28 cellular contexts compared by ENCODE assay signal in genomic region chr16:81926036-81926435, GRCh38.
DNase-seq lines count a peak whose midpoint lies in the region; ATAC-seq, FAIRE-seq and TF ChIP-seq lines count a peak whose summit lies in the region.
"Had no signal": no experiment of that assay in that cellular context is flagged by ENCODE, and none has a peak within 500 bp of the region (broad histone marks: within the 10 kb centered on the region; RNA-seq: fewer than 3 reads in every experiment).

No MANE protein-coding gene starts in this region.

- H3K4me3 Mint-ChIP-seq in natural killer cell (no peak overlapping the region), nephron progenitor cell (no peak overlapping the region)
- no peak overlapping the region for H3K4me3 Mint-ChIP-seq in natural killer cell treated with Interleukin-12 subunit alpha and Interleukin-12 subunit beta and Interleukin-15 and Interleukin-18, amount 100 ng/mL, for 72 hours
- H3K4me3 Mint-ChIP-seq: CD4-positive, alpha-beta T cell; GM23338; HFFc6 had no signal

- no peak overlapping the region for H3K4me2 ChIP-seq in OCI-LY7 (ENCODE audit: low read length)
- H3K4me2 ChIP-seq: BLaER1 treated with 17β-estradiol and CSF1 and Interleukin-3, amounts not matched to agents 10 nM and 100 nM; GM23338; PC-9 had no signal

- peaks cover 23% of the 10 kb centered on the region for H3K36me3 Mint-ChIP-seq in natural killer cell
- H3K36me3 Mint-ChIP-seq in natural killer cell treated with Interleukin-12 subunit alpha and Interleukin-12 subunit beta and Interleukin-15 and Interleukin-18, amount 100 ng/mL, for 72 hours = peaks cover 12% of the 10 kb centered on the region
- no peaks in the 10 kb centered on the region for H3K36me3 Mint-ChIP-seq in nephron progenitor cell (ENCODE audit: low read depth)

- no peak for TF ChIP-seq CTCF in natural killer cell (IDR thresholded peaks at IDR 0.05)
- no peak for TF ChIP-seq CTCF in bronchial epithelial cell (IDR thresholded peaks at IDR 0.05; ENCODE audit: insufficient read depth, low read length, severe bottlenecking)
- TF ChIP-seq CTCF in nephron progenitor cell (IDR thresholded peaks at IDR 0.05) = no peak
- TF ChIP-seq CTCF in OCI-LY7 (conservative IDR thresholded peaks at IDR 0.05; ENCODE audit: low read length) = no peak

- no peaks in the 10 kb centered on the region for H3K9me3 ChIP-seq in OCI-LY7 (ENCODE audit: low read length)
- H3K9me3 ChIP-seq: BLaER1 treated with 17β-estradiol and CSF1 and Interleukin-3, amounts not matched to agents 10 nM and 100 nM; HAP-1; SJSA1 had no signal

- ATAC-seq in natural killer cell (no peak), GM21723 (IDR thresholded peaks at IDR 0.05; ENCODE audit: unreplicated experiment) (no peak)
- ATAC-seq in natural killer cell treated with Interleukin-12 subunit alpha and Interleukin-12 subunit beta and Interleukin-15 and Interleukin-18, amount 100 ng/mL, for 72 hours = no peak
- ATAC-seq: GM23338, K562 had no signal

- H3K79me2 ChIP-seq in OCI-LY7 (ENCODE audit: insufficient read depth, low read depth, low read length) = no peaks in the 10 kb centered on the region

- FAIRE-seq in bronchial epithelial cell (lab: Jason Lieb, UNC) = no peak
- FAIRE-seq: D721Med, GM18507, HTR-8/SVneo, K562 had no signal

- H3K36me3 ChIP-seq in bronchial epithelial cell (ENCODE audit: control insufficient read depth, insufficient read depth, low read length) = no peaks in the 10 kb centered on the region
- H3K36me3 ChIP-seq in OCI-LY7 (ENCODE audit: insufficient read depth, low read length) = peaks cover 98% of the 10 kb centered on the region
- H3K36me3 ChIP-seq: HAP-1, SJSA1 had no signal

- H2AFZ ChIP-seq in OCI-LY7 (ENCODE audit: low read length) = no peak overlapping the region
- H2AFZ ChIP-seq: GM23338, PC-9 had no signal

- no peak overlapping the region for H3K27ac ChIP-seq in OCI-LY7 (ENCODE audit: low read depth, low read length, poor library complexity, severe bottlenecking)
- H3K27ac ChIP-seq: BLaER1 treated with 17β-estradiol and CSF1 and Interleukin-3, amounts not matched to agents 10 nM and 100 nM; PC-9; SJSA1 had no signal

- CTCF ChIA-PET in OCI-LY7 (lab: Charles Lee; ENCODE audit: unreplicated experiment) = no interaction called here

- no peaks in the 10 kb centered on the region for H3K27me3 Mint-ChIP-seq in natural killer cell (ENCODE audit: low read depth in 2 of 2)
- no peaks in the 10 kb centered on the region for H3K27me3 Mint-ChIP-seq in natural killer cell treated with Interleukin-12 subunit alpha and Interleukin-12 subunit beta and Interleukin-15 and Interleukin-18, amount 100 ng/mL, for 72 hours
- peaks cover 7% of the 10 kb centered on the region for H3K27me3 Mint-ChIP-seq in nephron progenitor cell (ENCODE audit: low read depth, poor library complexity)
- H3K27me3 Mint-ChIP-seq: CD4-positive, alpha-beta T cell had no signal

- intact Hi-C loops in natural killer cell (cut with micrococcal nuclease) (no loop called here), OCI-LY7 (cut with micrococcal nuclease; ENCODE audit: unreplicated experiment) (no loop called here)

- no peaks in the 10 kb centered on the region for H3K27me3 ChIP-seq in bronchial epithelial cell (ENCODE audit: control insufficient read depth, insufficient read depth, low read length)
- H3K27me3 ChIP-seq: BLaER1 treated with 17β-estradiol and CSF1 and Interleukin-3, amounts not matched to agents 10 nM and 100 nM; SJSA1 had no signal

- no peaks in the 10 kb centered on the region; the same call in 1 of the 2 replicates for H4K20me1 ChIP-seq in OCI-LY7 (ENCODE audit: insufficient read depth, low read length)

- H3K4me1 ChIP-seq in OCI-LY7 (ENCODE audit: insufficient read depth, low read length, poor library complexity, severe bottlenecking) = no peaks in the 10 kb centered on the region
- H3K4me1 ChIP-seq: HAP-1, SJSA1 had no signal

- no peaks in the 10 kb centered on the region for H3K9me2 ChIP-seq in OCI-LY7 (ENCODE audit: insufficient read depth, low read length)

- POLR2A ChIA-PET in OCI-LY7 (lab: Charles Lee) = interaction anchor here (0.6 to 1.1 kb wide), 2 partner anchors 9 to 589 kb away, joined by 3 to 4 read pairs; no protein-coding TSS in a partner anchor

- peak overlapping the region; percentile 21 to 79 for H3K27ac Mint-ChIP-seq in natural killer cell
- H3K27ac Mint-ChIP-seq in natural killer cell treated with Interleukin-12 subunit alpha and Interleukin-12 subunit beta and Interleukin-15 and Interleukin-18, amount 100 ng/mL, for 72 hours = peak overlapping the region in 1 of 2 donors; percentile 20
- peak overlapping the region; percentile 76 for H3K27ac Mint-ChIP-seq in nephron progenitor cell
- H3K27ac Mint-ChIP-seq: CD4-positive, alpha-beta T cell; GM23338; HFFc6 had no signal

- H3K4me1 Mint-ChIP-seq in natural killer cell (peaks cover 0 to 26% of the 10 kb centered on the region in 2 donors), nephron progenitor cell (peaks cover 14% of the 10 kb centered on the region)
- H3K4me1 Mint-ChIP-seq in natural killer cell treated with Interleukin-12 subunit alpha and Interleukin-12 subunit beta and Interleukin-15 and Interleukin-18, amount 100 ng/mL, for 72 hours (ENCODE audit: low read depth in 2 of 2) = peaks cover 0 to 12% of the 10 kb centered on the region in 2 donors
- H3K4me1 Mint-ChIP-seq: GM23338 had no signal

- no TSS peak for BruUV-seq in OCI-LY7 (replicated peaks; lab: Mats Ljungman, UMichigan)

- H3K4me3 ChIP-seq in bronchial epithelial cell (ENCODE audit: low read depth, low read length) (no peak overlapping the region), OCI-LY7 (ENCODE audit: low read depth, low read length, poor library complexity, severe bottlenecking) (no peak overlapping the region)
- H3K4me3 ChIP-seq: BLaER1 treated with 17β-estradiol and CSF1 and Interleukin-3, amounts not matched to agents 10 nM and 100 nM; GM23338; HAP-1; K562; PC-9; SJSA1 had no signal

- DNase-seq in natural killer cell (no peak), bronchial epithelial cell (ENCODE audit: low read depth) (peak; percentile 30), nephron progenitor cell (no peak), OCI-LY7 (ENCODE audit: low spot score) (no peak), GDM1 (lab: John Stamatoyannopoulos, UW) (no peak)
- no peak for DNase-seq in natural killer cell treated with Interleukin-12 subunit alpha and Interleukin-12 subunit beta and Interleukin-15 and Interleukin-18, amount 100 ng/mL, for 72 hours (ENCODE audit: low spot score)
- DNase-seq: CD4-positive, alpha-beta T cell; DMS53; HFFc6; Kasumi-1; NCI-H1105; NCI-H146; NCI-H1930; NCI-H2107; NCI-H446; NCI-H526; NK-92 treated with Interleukin-12 subunit alpha and Interleukin-12 subunit beta, amount 100 ng/mL, for 24 hours; PC-9; Right ventricle myocardium superior had no signal

- H3K9me3 Mint-ChIP-seq in natural killer cell = no peaks in the 10 kb centered on the region
- H3K9me3 Mint-ChIP-seq in natural killer cell treated with Interleukin-12 subunit alpha and Interleukin-12 subunit beta and Interleukin-15 and Interleukin-18, amount 100 ng/mL, for 72 hours = no peaks in the 10 kb centered on the region
- H3K9me3 Mint-ChIP-seq in nephron progenitor cell = no peaks in the 10 kb centered on the region
- H3K9me3 Mint-ChIP-seq: CD4-positive, alpha-beta T cell; GM23338; HFFc6 had no signal
